ENCODE assay signal across 8 cellular contexts in genomic region chr4:104491826-104492771, GRCh38. TPM values are rescaled to one million over a fixed set of nuclear protein-coding genes. Genes with fewer than 3 reads are reported as not detected.
A peak's percentile ranks its signal among the peaks of the same experiment; 100 is the strongest.
DNase-seq lines count a peak whose midpoint lies in the region; ATAC-seq and TF ChIP-seq lines count a peak whose summit lies in the region.

No MANE protein-coding gene starts in this region.

- DNase-seq in ELF-1 (ENCODE audit: low read depth, low spot score) (peak; percentile 33), T-cell (no peak), foreskin fibroblast (peak in 1 of 2 donors; percentile 3), psoas muscle (no peak), LoVo (ENCODE audit: low spot score) (no peak), activated gamma-delta T cell treated with Interleukin-2 at 50 U/mL for 16 hours (no peak)

- H3K9me3 ChIP-seq in psoas muscle: no peaks in the 10 kb centered on the region

- TF ChIP-seq CTCF in foreskin fibroblast (IDR thresholded peaks at IDR 0.05; ENCODE audit: low read depth, low read length) (no peak), psoas muscle (IDR thresholded peaks at IDR 0.05) (no peak)

- peaks cover 39 to 50% (median 43%) of the 10 kb centered on the region in 3 donors for H3K4me1 Mint-ChIP-seq in T-cell

- H3K27me3 ChIP-seq in psoas muscle (ENCODE audit: insufficient read depth in 3 of 3, low read length in 2 of 3): peaks cover 0 to 17% (median 0%) of the 10 kb centered on the region in 3 donors

- H3K36me3 ChIP-seq in psoas muscle (ENCODE audit: insufficient read depth in 1 of 2, low read depth in 1 of 2): no peaks in the 10 kb centered on the region

- peak overlapping the region; percentile 46 to 50 for H3K4me3 ChIP-seq in foreskin fibroblast (ENCODE audit: low read depth in 1 of 2, low read length in 2 of 2)
- H3K4me3 ChIP-seq in psoas muscle: peak overlapping the region; percentile 74

- CTCF ChIA-PET in T-cell (lab: Charles Lee): no interaction called here

- POLR2A ChIA-PET in T-cell (lab: Charles Lee): no interaction called here

- intact Hi-C loops in psoas muscle (cut with DNase I): no loop called here

- WGBS in psoas muscle, 3 donors: 3 to 4% (median 4%) methylated on average over 19 of the region's 19 CpGs

- peaks cover 4% of the 10 kb centered on the region for H3K4me1 ChIP-seq in psoas muscle

- H3K9me3 Mint-ChIP-seq in T-cell: no peaks in the 10 kb centered on the region

- ATAC-seq in GM19395 (IDR thresholded peaks at IDR 0.05; ENCODE audit: unreplicated experiment): peak; percentile 41
- peak; percentile 24 for ATAC-seq in HG03457 (IDR thresholded peaks at IDR 0.05; ENCODE audit: unreplicated experiment)
- no peak for ATAC-seq in T-cell (replicated peaks in 1 of 4)
- ATAC-seq in psoas muscle: no peak

- H3K36me3 Mint-ChIP-seq in T-cell: no peaks in the 10 kb centered on the region

- H3K27me3 Mint-ChIP-seq in T-cell: peaks cover 39 to 63% of the 10 kb centered on the region in 2 donors

- H3K27ac Mint-ChIP-seq in T-cell: no peak overlapping the region

- H3K27ac ChIP-seq in psoas muscle: no peak overlapping the region

- H3K4me3 Mint-ChIP-seq in T-cell: peak overlapping the region; percentile 76 to 86 (median 77)

RNA-seq across cellular contexts. Expression of gene CXXC4, which starts 2.6 kb away (rescaled TPM):
- total RNA-seq in T-cell (under 1 TPM in 4 of 5 donors, not detected in 1; 0.09 to 0.20 (median 0.13) TPM), psoas muscle (under 1 TPM; 0.08 to 0.36 (median 0.14) TPM)
- under 1 TPM; 0.05 to 0.10 (median 0.08) TPM for polyA plus RNA-seq in psoas muscle

Comparison
In these comparisons a context has a peak if more than half of its experiments do, and no peak if none do; other contexts are left out.
1. ATAC-seq: peak in GM19395 (single experiment) and HG03457 (single experiment); none in T-cell (0 of 4) and psoas muscle (0 of 4).